9 cellular contexts compared by ENCODE assay signal in genomic region chr11:124867700-124868099, GRCh38. TPM values are rescaled to one million over a fixed set of nuclear protein-coding genes. Genes with fewer than 3 reads are reported as not detected.
A peak's percentile ranks its signal among the peaks of the same experiment; 100 is the strongest.
DNase-seq lines count a peak whose midpoint lies in the region; ATAC-seq and TF ChIP-seq lines count a peak whose summit lies in the region.
"Had no signal": no experiment of that assay in that cellular context is flagged by ENCODE, and none has a peak within 500 bp of the region (broad histone marks: within the 10 kb centered on the region; RNA-seq: fewer than 3 reads in every experiment).

No MANE protein-coding gene starts in this region.

- no peak overlapping the region for H3K4me3 ChIP-seq in fibroblast of pulmonary artery (replicated peaks; ENCODE audit: low read depth, low read length)

- CTCF ChIA-PET in activated CD4-positive, alpha-beta memory T cell treated with anti-CD3 and anti-CD28 coated beads for 36 hours (lab: Charles Lee) = interaction anchor here (0.7 to 3.0 kb wide), 11 partner anchors 9 to 227 kb away, joined by 3 to 30 read pairs (median 5); partner anchors contain the start of genes SIAE and SPA17
- CTCF ChIA-PET in activated CD4-positive, alpha-beta memory T cell treated with anti-CD3 and anti-CD28 coated beads, Interleukin-2, amount 10 ng/mL, durations not matched to agents 7 days and 5 days (lab: Charles Lee) = interaction anchor here (1.2 to 2.5 kb wide), 3 partner anchors 22 to 199 kb away, joined by 3 to 14 read pairs (median 7); no protein-coding TSS in a partner anchor
- CTCF ChIA-PET in RWPE1 (lab: Yijun Ruan, JAX) = no interaction called here

- no peak overlapping the region for H3K4me3 Mint-ChIP-seq in activated CD4-positive, alpha-beta memory T cell treated with anti-CD3 and anti-CD28 coated beads for 36 hours
- H3K4me3 Mint-ChIP-seq in activated CD4-positive, alpha-beta memory T cell treated with anti-CD3 and anti-CD28 coated beads, Interleukin-2, amount 10 ng/mL, durations not matched to agents 7 days and 5 days = no peak overlapping the region
- no peak overlapping the region for H3K4me3 Mint-ChIP-seq in HFFc6
- H3K4me3 Mint-ChIP-seq in stimulated activated naive B cell treated with anti-CD40 and anti-IgM and Interleukin-4, amounts not matched to agents 10 μg/mL and 1 μg/mL and 100 μg/mL, for 72 hours = peak overlapping the region in 1 of 2 donors; percentile 8
- no peak overlapping the region for H3K4me3 Mint-ChIP-seq in activated T-helper 1 cell treated with anti-CD3 and anti-CD28 coated beads, Interleukin-12 subunit alpha, Interleukin-12 subunit beta, Interleukin-2, Interleukin-4 antibody, amounts not matched to agents 30 ng/mL and 10 ng/mL and 1 ng/mL, durations not matched to agents 14 hours and 24 hours and 36 hours

- H3K27ac ChIP-seq in RWPE1 = no peak overlapping the region

- H3K27ac Mint-ChIP-seq in activated CD4-positive, alpha-beta memory T cell treated with anti-CD3 and anti-CD28 coated beads for 36 hours = no peak overlapping the region
- H3K27ac Mint-ChIP-seq in activated CD4-positive, alpha-beta memory T cell treated with anti-CD3 and anti-CD28 coated beads, Interleukin-2, amount 10 ng/mL, durations not matched to agents 7 days and 5 days = no peak overlapping the region
- no peak overlapping the region for H3K27ac Mint-ChIP-seq in HFFc6
- peak overlapping the region; percentile 32 for H3K27ac Mint-ChIP-seq in stimulated activated naive B cell treated with anti-CD40 and anti-IgM and Interleukin-4, amounts not matched to agents 10 μg/mL and 1 μg/mL and 100 μg/mL, for 72 hours
- no peak overlapping the region for H3K27ac Mint-ChIP-seq in activated T-helper 1 cell treated with anti-CD3 and anti-CD28 coated beads, Interleukin-12 subunit alpha, Interleukin-12 subunit beta, Interleukin-2, Interleukin-4 antibody, amounts not matched to agents 30 ng/mL and 10 ng/mL and 1 ng/mL, durations not matched to agents 14 hours and 24 hours and 36 hours

- H3K36me3 Mint-ChIP-seq in activated CD4-positive, alpha-beta memory T cell treated with anti-CD3 and anti-CD28 coated beads for 36 hours = no peaks in the 10 kb centered on the region
- H3K36me3 Mint-ChIP-seq in activated CD4-positive, alpha-beta memory T cell treated with anti-CD3 and anti-CD28 coated beads, Interleukin-2, amount 10 ng/mL, durations not matched to agents 7 days and 5 days (ENCODE audit: low read depth) = no peaks in the 10 kb centered on the region
- H3K36me3 Mint-ChIP-seq in HFFc6 (ENCODE audit: low read depth) = no peaks in the 10 kb centered on the region
- H3K36me3 Mint-ChIP-seq in stimulated activated naive B cell treated with anti-CD40 and anti-IgM and Interleukin-4, amounts not matched to agents 10 μg/mL and 1 μg/mL and 100 μg/mL, for 72 hours = peaks cover 0 to 4% of the 10 kb centered on the region in 2 donors
- H3K36me3 Mint-ChIP-seq in activated T-helper 1 cell treated with anti-CD3 and anti-CD28 coated beads, Interleukin-12 subunit alpha, Interleukin-12 subunit beta, Interleukin-2, Interleukin-4 antibody, amounts not matched to agents 30 ng/mL and 10 ng/mL and 1 ng/mL, durations not matched to agents 14 hours and 24 hours and 36 hours (ENCODE audit: low read depth) = no peaks in the 10 kb centered on the region

- intact Hi-C loops in activated CD4-positive, alpha-beta memory T cell treated with anti-CD3 and anti-CD28 coated beads for 36 hours (cut with micrococcal nuclease) = loop anchor here (2.0 to 10.0 kb wide), 4 partner anchors 105 to 453 kb away; partner anchors contain the start of gene ESAM
- intact Hi-C loops in activated T-helper 1 cell treated with anti-CD3 and anti-CD28 coated beads, Interleukin-12 subunit alpha, Interleukin-12 subunit beta, Interleukin-2, Interleukin-4 antibody, amounts not matched to agents 30 ng/mL and 10 ng/mL and 1 ng/mL, durations not matched to agents 14 hours and 24 hours and 36 hours (cut with micrococcal nuclease) = loop anchor here (1.0 to 5.0 kb wide), 5 partner anchors 26 to 300 kb away; no protein-coding TSS in a partner anchor

- TF ChIP-seq CTCF in HFFc6 (IDR thresholded peaks at IDR 0.05) = peak; percentile 71
- peak; percentile 40 for TF ChIP-seq CTCF in RWPE1 (conservative IDR thresholded peaks at IDR 0.05; ENCODE audit: low read depth)
- TF ChIP-seq CTCF in fibroblast of pulmonary artery (IDR thresholded peaks at IDR 0.05; ENCODE audit: low read length, missing control alignments) = peak; percentile 55

- peak in 1 of 2 donors; percentile 55 for ATAC-seq in stimulated activated naive B cell treated with anti-CD40 and anti-IgM and Interleukin-4, amounts not matched to agents 10 μg/mL and 1 μg/mL and 100 μg/mL, for 72 hours (replicated peaks)
- ATAC-seq in HG03045 (IDR thresholded peaks at IDR 0.05; ENCODE audit: unreplicated experiment) = no peak
- ATAC-seq: right cardiac atrium had no signal

- H3K4me1 Mint-ChIP-seq in activated CD4-positive, alpha-beta memory T cell treated with anti-CD3 and anti-CD28 coated beads for 36 hours (ENCODE audit: low read depth) = peaks cover 36% of the 10 kb centered on the region
- H3K4me1 Mint-ChIP-seq in activated CD4-positive, alpha-beta memory T cell treated with anti-CD3 and anti-CD28 coated beads, Interleukin-2, amount 10 ng/mL, durations not matched to agents 7 days and 5 days = peaks cover 20% of the 10 kb centered on the region
- H3K4me1 Mint-ChIP-seq in HFFc6 (ENCODE audit: low read depth) = peaks cover 18% of the 10 kb centered on the region
- peaks cover 24 to 59% of the 10 kb centered on the region in 2 donors for H3K4me1 Mint-ChIP-seq in stimulated activated naive B cell treated with anti-CD40 and anti-IgM and Interleukin-4, amounts not matched to agents 10 μg/mL and 1 μg/mL and 100 μg/mL, for 72 hours
- peaks cover 15% of the 10 kb centered on the region for H3K4me1 Mint-ChIP-seq in activated T-helper 1 cell treated with anti-CD3 and anti-CD28 coated beads, Interleukin-12 subunit alpha, Interleukin-12 subunit beta, Interleukin-2, Interleukin-4 antibody, amounts not matched to agents 30 ng/mL and 10 ng/mL and 1 ng/mL, durations not matched to agents 14 hours and 24 hours and 36 hours (ENCODE audit: low read depth)

- POLR2A ChIA-PET in activated CD4-positive, alpha-beta memory T cell treated with anti-CD3 and anti-CD28 coated beads for 36 hours (lab: Charles Lee) = no interaction called here
- POLR2A ChIA-PET in activated CD4-positive, alpha-beta memory T cell treated with anti-CD3 and anti-CD28 coated beads, Interleukin-2, amount 10 ng/mL, durations not matched to agents 7 days and 5 days (lab: Charles Lee) = no interaction called here
- POLR2A ChIA-PET in RWPE1 (lab: Yijun Ruan, JAX; ENCODE audit: low non-redundant PET) = no interaction called here

- no peaks in the 10 kb centered on the region for H3K9me3 Mint-ChIP-seq in activated CD4-positive, alpha-beta memory T cell treated with anti-CD3 and anti-CD28 coated beads for 36 hours
- H3K9me3 Mint-ChIP-seq in activated CD4-positive, alpha-beta memory T cell treated with anti-CD3 and anti-CD28 coated beads, Interleukin-2, amount 10 ng/mL, durations not matched to agents 7 days and 5 days = no peaks in the 10 kb centered on the region
- no peaks in the 10 kb centered on the region for H3K9me3 Mint-ChIP-seq in HFFc6
- peaks cover 0 to 4% of the 10 kb centered on the region in 2 donors for H3K9me3 Mint-ChIP-seq in stimulated activated naive B cell treated with anti-CD40 and anti-IgM and Interleukin-4, amounts not matched to agents 10 μg/mL and 1 μg/mL and 100 μg/mL, for 72 hours
- no peaks in the 10 kb centered on the region for H3K9me3 Mint-ChIP-seq in activated T-helper 1 cell treated with anti-CD3 and anti-CD28 coated beads, Interleukin-12 subunit alpha, Interleukin-12 subunit beta, Interleukin-2, Interleukin-4 antibody, amounts not matched to agents 30 ng/mL and 10 ng/mL and 1 ng/mL, durations not matched to agents 14 hours and 24 hours and 36 hours

- DNase-seq in activated CD4-positive, alpha-beta memory T cell treated with anti-CD3 and anti-CD28 coated beads for 36 hours = peak; percentile 36
- no peak for DNase-seq in activated CD4-positive, alpha-beta memory T cell treated with anti-CD3 and anti-CD28 coated beads, Interleukin-2, amount 10 ng/mL, durations not matched to agents 7 days and 5 days
- peak; percentile 16 for DNase-seq in HFFc6
- DNase-seq in RWPE1 (ENCODE audit: low spot score) = peak; percentile 42
- DNase-seq in fibroblast of pulmonary artery (ENCODE audit: low read depth) = peak; percentile 52
- DNase-seq in stimulated activated naive B cell treated with anti-CD40 and anti-IgM and Interleukin-4, amounts not matched to agents 10 μg/mL and 1 μg/mL and 100 μg/mL, for 72 hours = no peak
- DNase-seq in activated T-helper 1 cell treated with anti-CD3 and anti-CD28 coated beads, Interleukin-12 subunit alpha, Interleukin-12 subunit beta, Interleukin-2, Interleukin-4 antibody, amounts not matched to agents 30 ng/mL and 10 ng/mL and 1 ng/mL, durations not matched to agents 14 hours and 24 hours and 36 hours (ENCODE audit: low spot score) = no peak

- peaks cover 74% of the 10 kb centered on the region for H3K27me3 Mint-ChIP-seq in activated CD4-positive, alpha-beta memory T cell treated with anti-CD3 and anti-CD28 coated beads for 36 hours
- peaks cover 95% of the 10 kb centered on the region for H3K27me3 Mint-ChIP-seq in activated CD4-positive, alpha-beta memory T cell treated with anti-CD3 and anti-CD28 coated beads, Interleukin-2, amount 10 ng/mL, durations not matched to agents 7 days and 5 days
- H3K27me3 Mint-ChIP-seq in HFFc6 (ENCODE audit: insufficient read depth) = peaks cover 61% of the 10 kb centered on the region
- H3K27me3 Mint-ChIP-seq in stimulated activated naive B cell treated with anti-CD40 and anti-IgM and Interleukin-4, amounts not matched to agents 10 μg/mL and 1 μg/mL and 100 μg/mL, for 72 hours = peaks cover 79 to 84% of the 10 kb centered on the region in 2 donors
- peaks cover 87% of the 10 kb centered on the region for H3K27me3 Mint-ChIP-seq in activated T-helper 1 cell treated with anti-CD3 and anti-CD28 coated beads, Interleukin-12 subunit alpha, Interleukin-12 subunit beta, Interleukin-2, Interleukin-4 antibody, amounts not matched to agents 30 ng/mL and 10 ng/mL and 1 ng/mL, durations not matched to agents 14 hours and 24 hours and 36 hours (ENCODE audit: insufficient read depth)

RNA-seq across cellular contexts. Expression of gene ROBO3, which starts 2.5 kb away (rescaled TPM):
- total RNA-seq in activated CD4-positive, alpha-beta memory T cell treated with anti-CD3 and anti-CD28 coated beads for 36 hours = 10 to 100 TPM in 1 of 2 experiments, 1 to 10 TPM in 1; 9.0 to 10.4 TPM
- total RNA-seq in activated CD4-positive, alpha-beta memory T cell treated with anti-CD3 and anti-CD28 coated beads, Interleukin-2, amount 10 ng/mL, durations not matched to agents 7 days and 5 days = 1 to 10 TPM; 7.9 to 8.5 TPM
- total RNA-seq in HFFc6 (2021; fragmentation: NEBNext Ultra II Directional; extraction: Animal tissue kit (Norgen Biotek cat#: 25700)) = 1 to 10 TPM; 1.9 to 3.3 (median 2.6) TPM
- 4.5 and 5.5 TPM in 2 replicates for total RNA-seq in activated T-helper 1 cell treated with anti-CD3 and anti-CD28 coated beads, Interleukin-12 subunit alpha, Interleukin-12 subunit beta, Interleukin-2, Interleukin-4 antibody, amounts not matched to agents 30 ng/mL and 10 ng/mL and 1 ng/mL, durations not matched to agents 14 hours and 24 hours and 36 hours

RNA-seq across cellular contexts. Expression of gene ROBO4, which starts 30.0 kb away (rescaled TPM):
- total RNA-seq in activated CD4-positive, alpha-beta memory T cell treated with anti-CD3 and anti-CD28 coated beads for 36 hours = not detected
- total RNA-seq in activated CD4-positive, alpha-beta memory T cell treated with anti-CD3 and anti-CD28 coated beads, Interleukin-2, amount 10 ng/mL, durations not matched to agents 7 days and 5 days = not detected
- under 1 TPM; 0.46 to 0.63 (median 0.56) TPM for total RNA-seq in HFFc6 (2021; fragmentation: NEBNext Ultra II Directional; extraction: Animal tissue kit (Norgen Biotek cat#: 25700))
- total RNA-seq in activated T-helper 1 cell treated with anti-CD3 and anti-CD28 coated beads, Interleukin-12 subunit alpha, Interleukin-12 subunit beta, Interleukin-2, Interleukin-4 antibody, amounts not matched to agents 30 ng/mL and 10 ng/mL and 1 ng/mL, durations not matched to agents 14 hours and 24 hours and 36 hours = not detected in 2 replicates

RNA-seq across cellular contexts. Expression of gene HEPN1, which starts 51.4 kb away (rescaled TPM):
- not detected for total RNA-seq in activated CD4-positive, alpha-beta memory T cell treated with anti-CD3 and anti-CD28 coated beads for 36 hours
- total RNA-seq in activated CD4-positive, alpha-beta memory T cell treated with anti-CD3 and anti-CD28 coated beads, Interleukin-2, amount 10 ng/mL, durations not matched to agents 7 days and 5 days = not detected
- total RNA-seq in HFFc6 (2021; fragmentation: NEBNext Ultra II Directional; extraction: Animal tissue kit (Norgen Biotek cat#: 25700)) = not detected
- not detected in 2 replicates for total RNA-seq in activated T-helper 1 cell treated with anti-CD3 and anti-CD28 coated beads, Interleukin-12 subunit alpha, Interleukin-12 subunit beta, Interleukin-2, Interleukin-4 antibody, amounts not matched to agents 30 ng/mL and 10 ng/mL and 1 ng/mL, durations not matched to agents 14 hours and 24 hours and 36 hours
- total RNA-seq: right cardiac atrium had no signal

Comparison
In these comparisons a context has a peak if more than half of its experiments do, and no peak if none do; other contexts are left out.
1. DNase-seq: peak in activated CD4-positive, alpha-beta memory T cell treated with anti-CD3 and anti-CD28 coated beads for 36 hours (single experiment), HFFc6 (single experiment), RWPE1 (single experiment) and fibroblast of pulmonary artery (single experiment); none in activated CD4-positive, alpha-beta memory T cell treated with anti-CD3 and anti-CD28 coated beads, Interleukin-2, amount 10 ng/mL, durations not matched to agents 7 days and 5 days (single experiment), stimulated activated naive B cell treated with anti-CD40 and anti-IgM and Interleukin-4, amounts not matched to agents 10 μg/mL and 1 μg/mL and 100 μg/mL, for 72 hours (single experiment) and activated T-helper 1 cell treated with anti-CD3 and anti-CD28 coated beads, Interleukin-12 subunit alpha, Interleukin-12 subunit beta, Interleukin-2, Interleukin-4 antibody, amounts not matched to agents 30 ng/mL and 10 ng/mL and 1 ng/mL, durations not matched to agents 14 hours and 24 hours and 36 hours (single experiment).
2. Peak in every context shown above with its lines, with median percentiles within 50 percentile points of each other: CTCF ChIP-seq.